Comparison of ENCODE assay signal across 16 cellular contexts in genomic region chr9:134658378-134658955, GRCh38. TPM values are rescaled to one million over a fixed set of nuclear protein-coding genes. Genes with fewer than 3 reads are reported as not detected.
A peak's percentile ranks its signal among the peaks of the same experiment; 100 is the strongest.
DNase-seq lines count a peak whose midpoint lies in the region; ATAC-seq and TF ChIP-seq lines count a peak whose summit lies in the region.
"Had no signal": no experiment of that assay in that cellular context is flagged by ENCODE, and none has a peak within 500 bp of the region (broad histone marks: within the 10 kb centered on the region; RNA-seq: fewer than 3 reads in every experiment).

No MANE protein-coding gene starts in this region.

- intact Hi-C loops in uterus (cut with DNase I; ENCODE audit: low total_unique reads): no loop called here

- H3K4me1 ChIP-seq in cardiac muscle cell (ENCODE audit: low read depth): peaks cover 47% of the 10 kb centered on the region
- H3K4me1 ChIP-seq in right atrium auricular region: peaks cover 0 to 47% of the 10 kb centered on the region in 2 donors
- peaks cover 33 to 44% of the 10 kb centered on the region in 2 donors for H3K4me1 ChIP-seq in uterus

- no peaks in the 10 kb centered on the region for H3K36me3 ChIP-seq in cardiac muscle cell
- no peaks in the 10 kb centered on the region for H3K36me3 ChIP-seq in right atrium auricular region
- no peaks in the 10 kb centered on the region for H3K36me3 ChIP-seq in uterus

- peak overlapping the region; percentile 99 for H3K27ac ChIP-seq in cardiac muscle cell
- no peak overlapping the region for H3K27ac ChIP-seq in right atrium auricular region
- H3K27ac ChIP-seq in uterus: peak overlapping the region; percentile 83 to 86
- H3K27ac ChIP-seq: BLaER1 treated with 17β-estradiol and CSF1 and Interleukin-3, amounts not matched to agents 10 nM and 100 nM; SJSA1 had no signal

- H3K27me3 Mint-ChIP-seq in chondrocyte (ENCODE audit: low read depth) (no peaks in the 10 kb centered on the region), nephron progenitor cell (ENCODE audit: low read depth, poor library complexity) (no peaks in the 10 kb centered on the region)

- H3K4me3 ChIP-seq in cardiac muscle cell (no peak overlapping the region), right atrium auricular region (no peak overlapping the region), uterus (no peak overlapping the region)
- H3K4me3 ChIP-seq: BLaER1 treated with 17β-estradiol and CSF1 and Interleukin-3, amounts not matched to agents 10 nM and 100 nM; SJSA1 had no signal

- DNase-seq in cardiac muscle cell (ENCODE audit: low read depth in 1 of 2, low spot score in 1 of 2) (no peak), right atrium auricular region (ENCODE audit: low spot score) (no peak), chondrocyte (ENCODE audit: low spot score) (peak; percentile 79), nephron progenitor cell (peak; percentile 22), uterus (no peak), T-helper 9 cell (no peak)
- DNase-seq in activated CD4-positive, alpha-beta T cell treated with anti-CD3 and anti-CD28 coated beads for 1 hour: no peak
- DNase-seq: kidney glomerular epithelial cell; NCI-H187 treated with DMSO at 0.1 percent for 48 hours; NCI-H526; stimulated activated CD4-positive, alpha-beta T cell treated with anti-CD3 and anti-CD28 coated beads, Interleukin-4, amount 100 ng/mL, for 4 hours; stimulated activated CD8-positive, alpha-beta memory T cell treated with anti-CD3 and anti-CD28 coated beads, Interleukin-4, amount 100 ng/mL, for 48 hours; T-helper 2 cell had no signal

- H3K36me3 Mint-ChIP-seq in chondrocyte (ENCODE audit: low read depth) (peaks cover 14% of the 10 kb centered on the region), nephron progenitor cell (ENCODE audit: low read depth) (peaks cover 11% of the 10 kb centered on the region)

- TF ChIP-seq POLR2A in uterus (IDR thresholded peaks at IDR 0.05): no peak

- H3K4me1 Mint-ChIP-seq in chondrocyte (ENCODE audit: low read depth) (peaks cover 63% of the 10 kb centered on the region), nephron progenitor cell (peaks cover 18% of the 10 kb centered on the region)

- H3K9me3 ChIP-seq in cardiac muscle cell (ENCODE audit: low read depth): no peaks in the 10 kb centered on the region
- H3K9me3 ChIP-seq in right atrium auricular region: peaks cover 0 to 7% of the 10 kb centered on the region in 2 donors
- H3K9me3 ChIP-seq in uterus: no peaks in the 10 kb centered on the region

- H3K9me3 Mint-ChIP-seq in chondrocyte (ENCODE audit: low read depth) (no peaks in the 10 kb centered on the region), nephron progenitor cell (peaks cover 6% of the 10 kb centered on the region)

- H3K27ac Mint-ChIP-seq in chondrocyte (ENCODE audit: unreplicated experiment): peak overlapping the region; percentile 99
- no peak overlapping the region for H3K27ac Mint-ChIP-seq in nephron progenitor cell

- H3K27me3 ChIP-seq in cardiac muscle cell (no peaks in the 10 kb centered on the region), right atrium auricular region (no peaks in the 10 kb centered on the region), uterus (no peaks in the 10 kb centered on the region)
- H3K27me3 ChIP-seq: SJSA1 had no signal

- no peak overlapping the region for H3K4me3 Mint-ChIP-seq in chondrocyte (ENCODE audit: unreplicated experiment)
- no peak overlapping the region for H3K4me3 Mint-ChIP-seq in nephron progenitor cell

- TF ChIP-seq CTCF in cardiac muscle cell (IDR thresholded peaks at IDR 0.05; ENCODE audit: low read depth, low read length) (no peak), right atrium auricular region (IDR thresholded peaks at IDR 0.05) (no peak), chondrocyte (IDR thresholded peaks at IDR 0.05) (no peak), nephron progenitor cell (IDR thresholded peaks at IDR 0.05) (no peak), uterus (IDR thresholded peaks at IDR 0.05) (no peak)

- no peak for ATAC-seq in GM21528 (IDR thresholded peaks at IDR 0.05; ENCODE audit: low FRiP score, unreplicated experiment)

RNA-seq across cellular contexts. Expression of gene COL5A1, which starts 16.9 kb away (rescaled TPM):
- total RNA-seq in cardiac muscle cell (75.5 and 129 TPM in 2 replicates), right atrium auricular region (10 to 100 TPM; 10.9 to 22.0 TPM), chondrocyte (2,235 to 2,410 TPM (median 2,315 TPM) in 3 replicates), uterus (100 to 1,000 TPM in 2 of 4 donors, 10 to 100 TPM in 2; 21.2 to 604 (median 129) TPM)
- 34.5 and 50.7 TPM in 2 replicates for polyA plus RNA-seq in cardiac muscle cell

Comparison
In these comparisons a context has a peak if more than half of its experiments do, and no peak if none do; other contexts are left out.
1. H3K27ac ChIP-seq: peak in cardiac muscle cell (single experiment) and uterus (2 of 2); none in right atrium auricular region (0 of 2).
2. DNase-seq: peak in chondrocyte (single experiment) and nephron progenitor cell (single experiment); none in cardiac muscle cell (0 of 2), right atrium auricular region (single experiment), uterus (0 of 2), activated CD4-positive, alpha-beta T cell treated with anti-CD3 and anti-CD28 coated beads for 1 hour (single experiment) and T-helper 9 cell (single experiment).